31 cellular contexts compared by ENCODE assay signal in the genomic region with DNA sequence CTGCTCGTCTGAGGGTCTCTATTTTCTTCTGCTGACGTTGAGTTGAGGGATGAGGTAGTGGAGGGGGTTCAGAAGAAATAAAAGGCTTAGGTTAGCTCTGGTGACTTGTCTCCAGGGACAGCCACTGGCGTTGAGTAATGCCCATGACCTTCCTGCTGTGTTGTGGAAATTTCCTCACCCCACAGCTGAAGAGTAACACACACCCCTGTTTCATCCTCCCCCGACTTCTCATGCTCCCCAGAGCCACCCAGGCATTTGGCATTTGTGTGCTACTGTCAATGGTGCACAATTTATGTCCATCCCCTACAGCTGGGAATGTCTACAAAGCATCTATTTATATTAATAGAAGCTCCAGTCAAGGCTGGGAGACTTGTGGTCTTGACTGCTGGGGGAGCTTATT. TPM values are rescaled to one million over a fixed set of nuclear protein-coding genes. Genes with fewer than 3 reads are reported as not detected.
"Had no signal": no experiment of that assay in that cellular context is flagged by ENCODE, and none has a peak within 500 bp of the region (broad histone marks: within the 10 kb centered on the region; RNA-seq: fewer than 3 reads in every experiment).

No MANE protein-coding gene starts in this region.

- H3K4me3 ChIP-seq: esophagus muscularis mucosa, heart right ventricle, left lung, lower lobe of right lung, pancreas, right atrium auricular region, stomach, thyroid gland, upper lobe of right lung had no signal

- H3K27me3 ChIP-seq: esophagus muscularis mucosa, heart right ventricle, left lung, pancreas, right atrium auricular region, stomach, thyroid gland, upper lobe of right lung had no signal

- H3K4me1 ChIP-seq: lower lobe of right lung had no signal

- ATAC-seq: heart right ventricle; left lung; lower lobe of right lung; pancreas; stimulated activated naive B cell treated with anti-CD40 and anti-IgM and Interleukin-4, amounts not matched to agents 10 μg/mL and 1 μg/mL and 100 μg/mL, for 72 hours; upper lobe of right lung had no signal

- H3K36me3 ChIP-seq: esophagus muscularis mucosa, heart right ventricle, left lung, lower lobe of right lung, pancreas, right atrium auricular region, stomach, thyroid gland, upper lobe of right lung, WERI-Rb-1 had no signal

- H3K9me3 ChIP-seq: left lung, lower lobe of right lung, pancreas, right atrium auricular region, stomach, thyroid gland, upper lobe of right lung had no signal

- DNase-seq: activated CD4-positive, alpha-beta memory T cell treated with anti-CD3 and anti-CD28 coated beads, Interleukin-2, amount 10 ng/mL, durations not matched to agents 7 days and 5 days; activated CD4-positive, alpha-beta T cell treated with anti-CD3 and anti-CD28 coated beads, Interleukin-2, amount 10 ng/mL, durations not matched to agents 7 days and 5 days; activated CD4-positive, CD25-positive, alpha-beta regulatory T cell treated with anti-CD3 and anti-CD28 coated beads, Interleukin-2, amount 50 U/mL, for 72 hours; activated CD8-positive, alpha-beta memory T cell treated with anti-CD3 and anti-CD28 coated beads, Interleukin-2, amount 50 U/mL, for 48 hours; activated gamma-delta T cell treated with Interleukin-2 at 50 U/mL for 16 hours; activated naive CD4-positive, alpha-beta T cell treated with anti-CD3 and anti-CD28 coated beads, Interleukin-2, amount 50 U/mL, for 16 hours; activated T-cell treated with anti-CD3 and anti-CD28 coated beads, Interleukin-2, amount 50 U/mL, for 24 hours; amniotic stem cell; central memory CD4-positive, alpha-beta T cell; foreskin melanocyte; heart right ventricle; left lung; lower lobe of right lung; mesendoderm; nucleus accumbens; pancreas; stimulated activated CD4-positive, alpha-beta T cell treated with anti-CD3 and anti-CD28 coated beads, Interleukin-15, amount 100 ng/mL, for 24 hours; stimulated activated CD4-positive, alpha-beta T cell treated with anti-CD3 and anti-CD28 coated beads, Interleukin-2, amount 100 ng/mL, for 24 hours; stimulated activated naive B cell treated with anti-CD40 and anti-IgM and Interleukin-4, amounts not matched to agents 10 μg/mL and 1 μg/mL and 100 μg/mL, for 72 hours; stomach; T-helper 9 cell; thyroid gland; upper lobe of right lung; WERI-Rb-1 had no signal

- H3K27ac ChIP-seq: esophagus muscularis mucosa, heart right ventricle, left lung, lower lobe of right lung, pancreas, right atrium auricular region, stomach, thyroid gland, upper lobe of right lung, WERI-Rb-1 had no signal

RNA-seq across cellular contexts. Expression of a gene that starts 4.7 kb away (rescaled TPM):
- total RNA-seq: activated CD4-positive, alpha-beta memory T cell treated with anti-CD3 and anti-CD28 coated beads, Interleukin-2, amount 10 ng/mL, durations not matched to agents 7 days and 5 days; activated CD4-positive, alpha-beta T cell treated with anti-CD3 and anti-CD28 coated beads, Interleukin-2, amount 10 ng/mL, durations not matched to agents 7 days and 5 days; esophagus muscularis mucosa; glomerular endothelial cell; kidney epithelial cell; lower lobe of right lung; mononuclear cell; pulmonary artery endothelial cell; T-helper 1 cell treated with Interleukin-12 subunit alpha and Interleukin-12 subunit beta and Interleukin-4 antibody, amounts not matched to agents 30 ng/mL and 1 ng/mL, for 36 hours; thyroid gland; upper lobe of right lung had no signal
- polyA plus RNA-seq: heart right ventricle had no signal
